In genomic region chr22:22758101-22758807, GRCh38 we compare ENCODE assay signal across 8 cellular contexts.
DNase-seq lines count a peak whose midpoint lies in the region; ATAC-seq, FAIRE-seq and TF ChIP-seq lines count a peak whose summit lies in the region.
"Not testable (repeated sequence)": the region's sequence is repeated elsewhere in the genome, so short reads cannot be mapped to it uniquely, and the experiment has no call there.

No MANE protein-coding gene starts in this region.

- TF ChIP-seq CTCF in HCT116 (IDR thresholded peaks at IDR 0.05 in 2 of 3, conservative IDR thresholded peaks at IDR 0.05 in 1 of 3; ENCODE audit: borderline replicate concordance in 1 of 3, insufficient read depth in 1 of 3, low read depth in 2 of 3, low read length in 2 of 3); activated CD8-positive, alpha-beta T cell treated with anti-CD3 and anti-CD28 coated beads for 36 hours (IDR thresholded peaks at IDR 0.05); coronary artery (IDR thresholded peaks at IDR 0.05); kidney (IDR thresholded peaks at IDR 0.05; ENCODE audit: borderline replicate concordance, extremely low read depth, insufficient read depth); mucosa of descending colon (IDR thresholded peaks at IDR 0.05); osteocyte (IDR thresholded peaks at IDR 0.05): not testable (repeated sequence)

- CTCF ChIA-PET in HCT116 (lab: Charles Lee), result interaction anchor here (1.0 to 1.6 kb wide), 2 partner anchors 12 kb away, joined by 3 to 5 read pairs; no protein-coding TSS in a partner anchor
- CTCF ChIA-PET in activated CD8-positive, alpha-beta T cell treated with anti-CD3 and anti-CD28 coated beads for 36 hours (lab: Charles Lee), result interaction anchor here (0.8 to 1.7 kb wide), 3 partner anchors 11 to 119 kb away, joined by 3 to 8 read pairs (median 4); no protein-coding TSS in a partner anchor

- not testable (repeated sequence) for FAIRE-seq in kidney (lab: Jason Lieb, UNC)

- TF ChIP-seq POLR2A in HCT116 (IDR thresholded peaks at IDR 0.05; ENCODE audit: borderline replicate concordance, extremely low read depth, insufficient read depth, insufficient read length), result not testable (repeated sequence)

- not testable (repeated sequence) for H2AFZ ChIP-seq in HCT116 (ENCODE audit: low read depth, low read length, poor library complexity, severe bottlenecking)

- DNase-seq in HCT116 (ENCODE audit: low read depth, low spot score); activated CD8-positive, alpha-beta T cell treated with anti-CD3 and anti-CD28 coated beads for 36 hours; mucosa of descending colon: not testable (repeated sequence)
- peak; percentile 52 for DNase-seq in coronary artery (ENCODE audit: low spot score)
- peak; percentile 41 for DNase-seq in kidney
- DNase-seq in osteocyte (ENCODE audit: extremely low spot score, unreplicated experiment), result peak; percentile 15

- H3K9me2 ChIP-seq in HCT116 (ENCODE audit: insufficient read depth), result not testable (repeated sequence)

- peak overlapping the region; percentile 20; the same call in 1 of the 2 replicates for H3K4me2 ChIP-seq in BLaER1
- H3K4me2 ChIP-seq in HCT116 (ENCODE audit: low read length), result not testable (repeated sequence)

- POLR2A ChIA-PET in HCT116 (lab: Charles Lee); activated CD8-positive, alpha-beta T cell treated with anti-CD3 and anti-CD28 coated beads for 36 hours (lab: Charles Lee): not testable (repeated sequence)

- not testable (repeated sequence) for H3K4me3 Mint-ChIP-seq in activated CD8-positive, alpha-beta T cell treated with anti-CD3 and anti-CD28 coated beads for 36 hours; osteocyte (ENCODE audit: unreplicated experiment)

- peak overlapping the region; percentile 47 for H3K27ac Mint-ChIP-seq in activated CD8-positive, alpha-beta T cell treated with anti-CD3 and anti-CD28 coated beads for 36 hours
- not testable (repeated sequence) for H3K27ac Mint-ChIP-seq in osteocyte (ENCODE audit: unreplicated experiment)

- not testable (repeated sequence) for TF ChIP-seq RAD21 in HCT116 (IDR thresholded peaks at IDR 0.05; ENCODE audit: low read depth)

- not testable (repeated sequence) for H3K9me3 Mint-ChIP-seq in activated CD8-positive, alpha-beta T cell treated with anti-CD3 and anti-CD28 coated beads for 36 hours; osteocyte (ENCODE audit: unreplicated experiment)

- not testable (repeated sequence) for H3K27ac ChIP-seq in BLaER1; HCT116 (ENCODE audit: low read depth, low read length); coronary artery; kidney (ENCODE audit: low read depth in 2 of 2, low read length in 2 of 2)

- H3K4me3 ChIP-seq in BLaER1; HCT116 (replicated peaks in 1 of 2; ENCODE audit: low read depth in 1 of 2, low read length in 2 of 2); coronary artery; kidney (ENCODE audit: low read length in 2 of 2); mucosa of descending colon: not testable (repeated sequence)
- H3K4me3 ChIP-seq in GM08714 (ENCODE audit: low read length), result peak overlapping the region; percentile 20; the same call in 1 of the 2 replicates

- not testable (repeated sequence) for H3K36me3 Mint-ChIP-seq in activated CD8-positive, alpha-beta T cell treated with anti-CD3 and anti-CD28 coated beads for 36 hours (ENCODE audit: low read depth); osteocyte (ENCODE audit: unreplicated experiment)

- ATAC-seq in HCT116, result peak; percentile 46; the same call in 1 of the 2 replicates
- ATAC-seq in activated CD8-positive, alpha-beta T cell treated with anti-CD3 and anti-CD28 coated beads for 36 hours, result not testable (repeated sequence)
- ATAC-seq in mucosa of descending colon, result peak; percentile 36

- not testable (repeated sequence) for H3K9me3 ChIP-seq in BLaER1; HCT116 (ENCODE audit: control insufficient read depth in 1 of 2, insufficient read depth in 1 of 2, low read depth in 1 of 2, low read length in 2 of 2); kidney (ENCODE audit: control insufficient read depth in 1 of 2, low read length in 2 of 2); mucosa of descending colon

- H4K20me1 ChIP-seq in BLaER1; HCT116 (ENCODE audit: insufficient read depth): not testable (repeated sequence)

- BruUV-seq in HCT116 (replicated peaks; lab: Mats Ljungman, UMichigan), result not testable (repeated sequence)

- H3K27me3 ChIP-seq in BLaER1; HCT116 (ENCODE audit: insufficient read depth, low read length): not testable (repeated sequence)

- RAD21 ChIA-PET in HCT116 (lab: Charles Lee; ENCODE audit: low non-redundant PET in 1 of 2, low total read pairs in 2 of 2, uncharacterized antibody in 2 of 2, unreplicated experiment in 2 of 2), result not testable (repeated sequence)

- H3K4me1 ChIP-seq in BLaER1, result peaks cover 52% of the 10 kb centered on the region
- H3K4me1 ChIP-seq in HCT116 (ENCODE audit: control insufficient read depth in 1 of 2, insufficient read depth in 2 of 2, low read length in 2 of 2); kidney (ENCODE audit: control insufficient read depth in 1 of 2, insufficient read depth in 1 of 2, low read depth in 1 of 2, low read length in 2 of 2); mucosa of descending colon (ENCODE audit: low read depth): not testable (repeated sequence)

- H3K36me3 ChIP-seq in BLaER1; HCT116 (ENCODE audit: control insufficient read depth in 1 of 2, insufficient read depth in 2 of 2, low read length in 2 of 2); kidney (ENCODE audit: control insufficient read depth in 1 of 2, insufficient read depth in 2 of 2, low read length in 2 of 2); mucosa of descending colon (ENCODE audit: low read depth): not testable (repeated sequence)

- H3K9ac ChIP-seq in BLaER1; HCT116 (ENCODE audit: low read length); kidney (ENCODE audit: low read length in 2 of 2): not testable (repeated sequence)

- intact Hi-C loops in HCT116 (cut with micrococcal nuclease); activated CD8-positive, alpha-beta T cell treated with anti-CD3 and anti-CD28 coated beads for 36 hours (cut with micrococcal nuclease); kidney (cut with DNase I); mucosa of descending colon (cut with DNase I, micrococcal nuclease): not testable (repeated sequence)

- not testable (repeated sequence) for H3K27me3 Mint-ChIP-seq in activated CD8-positive, alpha-beta T cell treated with anti-CD3 and anti-CD28 coated beads for 36 hours
- H3K27me3 Mint-ChIP-seq in osteocyte (ENCODE audit: unreplicated experiment), result peaks cover 26% of the 10 kb centered on the region

- peaks cover 67% of the 10 kb centered on the region for H3K4me1 Mint-ChIP-seq in activated CD8-positive, alpha-beta T cell treated with anti-CD3 and anti-CD28 coated beads for 36 hours (ENCODE audit: low read depth)
- H3K4me1 Mint-ChIP-seq in osteocyte (ENCODE audit: unreplicated experiment), result not testable (repeated sequence)

- H3K79me2 ChIP-seq in HCT116 (ENCODE audit: insufficient read depth, low read length), result not testable (repeated sequence)
